ENCODE assay signal across 8 cellular contexts in the genomic region with DNA sequence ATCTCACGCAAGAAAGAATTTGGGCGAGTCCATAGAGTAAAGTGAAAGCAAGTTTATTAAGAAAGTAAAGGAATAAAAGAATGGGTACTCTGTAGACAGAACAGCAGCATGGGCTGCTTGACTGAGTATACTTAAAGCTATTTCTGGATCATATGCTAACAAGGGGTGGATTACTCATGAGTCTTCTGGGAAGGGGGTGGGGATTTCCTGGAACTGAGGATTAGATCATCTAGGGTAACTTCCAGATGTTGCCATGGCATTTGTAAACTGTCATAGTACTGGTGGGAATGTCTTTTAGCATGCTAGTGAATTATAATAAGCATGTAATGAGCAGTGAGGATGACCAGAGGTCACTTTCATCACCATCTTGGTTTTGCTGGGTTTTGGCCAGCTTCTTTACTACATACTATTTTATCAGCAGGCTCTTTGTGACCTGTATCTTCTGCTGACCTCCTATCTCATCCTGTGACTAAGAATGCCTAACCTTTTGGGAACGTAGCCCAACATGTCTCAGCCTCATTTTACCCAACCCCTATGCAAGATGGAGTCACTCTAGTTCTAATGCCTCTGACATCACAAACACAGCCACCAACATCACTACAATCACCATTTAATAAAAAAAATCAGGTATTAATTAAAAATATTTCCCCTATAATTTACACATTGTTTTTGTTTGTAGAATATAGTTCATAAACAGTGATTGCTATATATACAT.
DNase-seq lines count a peak whose midpoint lies in the region; ATAC-seq and TF ChIP-seq lines count a peak whose summit lies in the region.

No MANE protein-coding gene starts in this region.

- intact Hi-C loops in mucosa of descending colon (cut with DNase I, micrococcal nuclease): no loop called here

- H3K4me3 ChIP-seq in AG04449 (ENCODE audit: low read depth, low read length): no peak overlapping the region; the same call in 1 of the 2 replicates
- H3K4me3 ChIP-seq in cardiac fibroblast (replicated peaks in 1 of 2; ENCODE audit: low read depth in 2 of 2, low read length in 2 of 2): peak overlapping the region in 1 of 2 donors; percentile 21
- H3K4me3 ChIP-seq in mucosa of descending colon: no peak overlapping the region

- TF ChIP-seq CTCF in AG04449 (IDR thresholded peaks at IDR 0.05; ENCODE audit: insufficient read depth, low read length, missing control alignments) (no peak), cardiac fibroblast (IDR thresholded peaks at IDR 0.05; ENCODE audit: low read depth, low read length) (no peak), mucosa of descending colon (IDR thresholded peaks at IDR 0.05) (no peak)

- H3K4me1 ChIP-seq in mucosa of descending colon (ENCODE audit: low read depth): no peaks in the 10 kb centered on the region

- peak; percentile 89 for DNase-seq in AG04449 (ENCODE audit: low read depth, low spot score)
- peak; percentile 26 for DNase-seq in HS-27A (ENCODE audit: low read depth)
- DNase-seq in cardiac fibroblast (ENCODE audit: low read depth in 2 of 2): peak; percentile 97 to 99
- peak in 1 of 3 donors; percentile 37 for DNase-seq in mucosa of descending colon
- no peak for DNase-seq in NCI-H1092 (lab: John Stamatoyannopoulos, UW)
- DNase-seq in NCI-H2171 treated with DMSO at 0.1 percent for 48 hours (lab: John Stamatoyannopoulos, UW): no peak

- POLR2A ChIA-PET in AG04449 (lab: Yijun Ruan, JAX): interaction anchor here (1.0 kb wide), 1 partner anchor 20 kb away, joined by 4 read pairs; no protein-coding TSS in a partner anchor

- ATAC-seq in mucosa of descending colon: peak; percentile 59
- no peak for ATAC-seq in GM18520 (IDR thresholded peaks at IDR 0.05; ENCODE audit: unreplicated experiment)
- no peak for ATAC-seq in HG03469 (IDR thresholded peaks at IDR 0.05; ENCODE audit: unreplicated experiment)

- H3K36me3 ChIP-seq in mucosa of descending colon (ENCODE audit: low read depth): no peaks in the 10 kb centered on the region

- no peaks in the 10 kb centered on the region for H3K9me3 ChIP-seq in mucosa of descending colon

- CTCF ChIA-PET in AG04449 (lab: Yijun Ruan, JAX): no interaction called here

Comparison
In these comparisons a context has a peak if more than half of its experiments do, and no peak if none do; other contexts are left out.
1. DNase-seq: peak in AG04449 (single experiment), HS-27A (single experiment) and cardiac fibroblast (2 of 2); none in NCI-H1092 (single experiment) and NCI-H2171 treated with DMSO at 0.1 percent for 48 hours (single experiment).